In the genomic region with DNA sequence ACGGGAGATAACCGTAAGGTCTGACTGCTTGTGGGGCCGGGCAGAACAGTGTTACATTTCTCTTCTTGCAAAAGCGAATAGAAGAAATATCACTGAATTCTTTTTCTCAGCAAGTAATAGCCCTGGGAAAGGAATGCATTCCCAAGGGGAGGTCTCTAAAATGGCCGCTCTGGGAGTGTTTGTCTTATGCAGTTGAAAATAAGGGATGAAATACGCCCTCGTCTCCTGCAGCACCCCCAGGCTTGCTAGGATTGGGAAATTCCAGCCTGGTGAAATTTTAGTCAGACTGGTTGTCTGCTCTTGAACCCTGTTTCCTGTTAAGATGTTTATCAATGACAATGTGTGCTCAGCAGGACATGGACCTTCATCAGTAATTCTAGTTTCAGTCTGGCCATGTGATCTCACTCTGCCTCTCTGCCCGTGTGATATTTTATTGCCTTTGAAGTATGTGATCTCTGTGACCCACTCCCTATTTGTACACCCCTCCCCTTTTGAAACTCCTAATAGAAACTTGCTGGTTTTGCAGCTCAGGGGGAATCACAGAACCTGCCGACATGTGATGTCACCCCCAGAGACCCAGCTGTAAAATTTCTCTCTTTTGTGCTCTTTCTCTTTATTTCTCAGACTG, we compare ENCODE assay signal across 1 cellular context.
A peak's percentile ranks its signal among the peaks of the same experiment; 100 is the strongest.
TF ChIP-seq lines count a peak whose summit lies in the region.

No MANE protein-coding gene starts in this region.

TF ChIP-seq in H1, 55 proteins besides CTCF, POLR2A, EP300 and RAD21:
- TF ChIP-seq POU5F1 (IDR thresholded peaks at IDR 0.05; ENCODE audit: low read depth, low read length): no peak
- 0 out of 2 replicates have a peak, but pooled peaks have one; percentile 13 for TF ChIP-seq TEAD4 (IDR thresholded peaks at IDR 0.05; ENCODE audit: low read depth, low read length)
